1 cellular context compared by ENCODE assay signal in genomic region chr15:72783563-72784232, GRCh38.
TF ChIP-seq lines count a peak whose summit lies in the region.

Gene ADPGK, minus strand, starts transcription at chr15:72783758. Its CDS starts 67 bp downstream, at chr15:72783691.

TF ChIP-seq in GM12878, 131 proteins besides CTCF, POLR2A, EP300 and RAD21 (continued from another document and continues in another):
- TF ChIP-seq ATF3 (IDR thresholded peaks at IDR 0.05; ENCODE audit: borderline replicate concordance, extremely low read depth, low read depth, low read length) = peak; percentile 96
- TF ChIP-seq TCF7 (IDR thresholded peaks at IDR 0.05; ENCODE audit: borderline replicate concordance) = no peak
- no peak for TF ChIP-seq MTA3 (IDR thresholded peaks at IDR 0.05; ENCODE audit: borderline replicate concordance, low read length)
- TF ChIP-seq FOXM1 (IDR thresholded peaks at IDR 0.05; ENCODE audit: low read depth, low read length) = no peak
- no peak for TF ChIP-seq CBX3 (IDR thresholded peaks at IDR 0.05; ENCODE audit: borderline replicate concordance, low read depth)
- TF ChIP-seq BRCA1 (IDR thresholded peaks at IDR 0.05; ENCODE audit: low read depth, low read length) = peak; percentile 43
- no peak for TF ChIP-seq NFXL1 (IDR thresholded peaks at IDR 0.05; ENCODE audit: borderline replicate concordance)
- TF ChIP-seq PAX8 (IDR thresholded peaks at IDR 0.05) = no peak
- TF ChIP-seq MEF2B (IDR thresholded peaks at IDR 0.05; ENCODE audit: partially characterized antibody, poor library complexity, severe bottlenecking) = peak; percentile 27
- no peak for TF ChIP-seq RFX5 (IDR thresholded peaks at IDR 0.05; ENCODE audit: low read depth, low read length)
- peak; percentile 57 to 71; a peak in 3 of 4 replicates for TF ChIP-seq BHLHE40 (IDR thresholded peaks at IDR 0.05; ENCODE audit: borderline replicate concordance in 1 of 2, low read depth in 2 of 2, low read length in 1 of 2)
- TF ChIP-seq SMC3 (IDR thresholded peaks at IDR 0.05; ENCODE audit: borderline replicate concordance, low read length) = no peak
- TF ChIP-seq SIX5 (IDR thresholded peaks at IDR 0.05; ENCODE audit: low read depth, low read length, severe bottlenecking) = peak; percentile 67
- TF ChIP-seq JUNB (IDR thresholded peaks at IDR 0.05) = no peak
- TF ChIP-seq WRNIP1 (IDR thresholded peaks at IDR 0.05; ENCODE audit: borderline replicate concordance, low read depth, low read length) = no peak
- TF ChIP-seq HCFC1 (IDR thresholded peaks at IDR 0.05; ENCODE audit: low read length) = peak; percentile 89
- TF ChIP-seq SMARCA5 (IDR thresholded peaks at IDR 0.05) = 0 out of 2 replicates have a peak, but pooled peaks have one; percentile 66
- no peak for TF ChIP-seq FOS (IDR thresholded peaks at IDR 0.05; ENCODE audit: borderline replicate concordance, extremely low read depth, insufficient read length)
- TF ChIP-seq MAX (IDR thresholded peaks at IDR 0.05; ENCODE audit: low read depth, low read length) = peak; percentile 83
- peak; percentile 84; the same call in 1 of the 2 replicates for TF ChIP-seq BACH1 (IDR thresholded peaks at IDR 0.05; ENCODE audit: borderline replicate concordance)
- peak; percentile 83 for TF ChIP-seq E4F1 (IDR thresholded peaks at IDR 0.05; ENCODE audit: borderline replicate concordance, partially characterized antibody)
- TF ChIP-seq KLF5 (IDR thresholded peaks at IDR 0.05; ENCODE audit: partially characterized antibody) = peak; percentile 78
- peak; percentile 80 for TF ChIP-seq DPF2 (IDR thresholded peaks at IDR 0.05)
- peak; percentile 48; the same call in 1 of the 2 replicates for TF ChIP-seq ESRRA (IDR thresholded peaks at IDR 0.05; ENCODE audit: low read length)
- peak; percentile 86 for TF ChIP-seq RELA (IDR thresholded peaks at IDR 0.05; ENCODE audit: borderline replicate concordance, partially characterized antibody)
- TF ChIP-seq CBFB (IDR thresholded peaks at IDR 0.05; ENCODE audit: low read depth) = 0 out of 2 replicates have a peak, but pooled peaks have one; percentile 14
- TF ChIP-seq USF1 (IDR thresholded peaks at IDR 0.05; ENCODE audit: borderline replicate concordance, extremely low read length, insufficient read depth, low read depth, low read length) = peak; percentile 44
- peak; percentile 91 for TF ChIP-seq YY1 (IDR thresholded peaks at IDR 0.05; ENCODE audit: low read depth, low read length)
- TF ChIP-seq NFYA (IDR thresholded peaks at IDR 0.05; ENCODE audit: borderline replicate concordance, low read depth, low read length) = no peak
- TF ChIP-seq PAX5 (IDR thresholded peaks at IDR 0.05; ENCODE audit: borderline replicate concordance, low read depth, low read length) = peak; percentile 53; the same call in 1 of the 2 replicates
- TF ChIP-seq FOXK2 (IDR thresholded peaks at IDR 0.05) = peak; percentile 63
- TF ChIP-seq PKNOX1 (IDR thresholded peaks at IDR 0.05) = no peak
- TF ChIP-seq CHD2 (IDR thresholded peaks at IDR 0.05; ENCODE audit: borderline replicate concordance, low read depth, low read length) = peak; percentile 84
- TF ChIP-seq MEF2A (IDR thresholded peaks at IDR 0.05; ENCODE audit: insufficient read depth, low read depth, low read length) = 0 out of 2 replicates have a peak, but pooled peaks have one; percentile 58
- TF ChIP-seq RUNX3 (IDR thresholded peaks at IDR 0.05; ENCODE audit: low read length) = peak; percentile 33; the same call in 1 of the 2 replicates
- TF ChIP-seq ZBTB4 (CRISPR knock-in tag; IDR thresholded peaks at IDR 0.05) = no peak
- TF ChIP-seq GATAD2B (conservative IDR thresholded peaks at IDR 0.05; ENCODE audit: low read depth) = peak; percentile 88
- TF ChIP-seq SRF (IDR thresholded peaks at IDR 0.05; ENCODE audit: low read depth in 2 of 2, low read length in 2 of 2) = peak; percentile 82 to 95
- TF ChIP-seq RB1 (IDR thresholded peaks at IDR 0.05; ENCODE audit: borderline replicate concordance) = peak; percentile 75; the same call in 1 of the 2 replicates
- peak; percentile 81 for TF ChIP-seq PML (IDR thresholded peaks at IDR 0.05; ENCODE audit: low read length)
- peak; percentile 88 for TF ChIP-seq POLR2AphosphoS2 (IDR thresholded peaks at IDR 0.05; ENCODE audit: low read depth, low read length)
- TF ChIP-seq RCOR1 (conservative IDR thresholded peaks at IDR 0.05; ENCODE audit: low read depth, low read length) = no peak
- TF ChIP-seq NRF1 (conservative IDR thresholded peaks at IDR 0.05; ENCODE audit: low read depth, low read length) = peak; percentile 29
- no peak for TF ChIP-seq ZNF592 (IDR thresholded peaks at IDR 0.05)
- TF ChIP-seq SP1 (IDR thresholded peaks at IDR 0.05; ENCODE audit: low read depth, low read length) = peak; percentile 90
- no peak for TF ChIP-seq PRDM15 (CRISPR knock-in tag; IDR thresholded peaks at IDR 0.05)
- TF ChIP-seq IKZF2 (IDR thresholded peaks at IDR 0.05) = peak in 1 of 2 experiments; percentile 49; a peak in 3 of 4 replicates
- TF ChIP-seq CBX5 (IDR thresholded peaks at IDR 0.05; ENCODE audit: low read depth) = no peak
- peak; percentile 89 for TF ChIP-seq TAF1 (IDR thresholded peaks at IDR 0.05; ENCODE audit: borderline replicate concordance, low read depth, low read length)
- no peak for TF ChIP-seq SUPT20H (IDR thresholded peaks at IDR 0.05; ENCODE audit: borderline replicate concordance, control insufficient read depth, low read depth, low read length)
